8 cellular contexts compared by ENCODE assay signal in the genomic region with DNA sequence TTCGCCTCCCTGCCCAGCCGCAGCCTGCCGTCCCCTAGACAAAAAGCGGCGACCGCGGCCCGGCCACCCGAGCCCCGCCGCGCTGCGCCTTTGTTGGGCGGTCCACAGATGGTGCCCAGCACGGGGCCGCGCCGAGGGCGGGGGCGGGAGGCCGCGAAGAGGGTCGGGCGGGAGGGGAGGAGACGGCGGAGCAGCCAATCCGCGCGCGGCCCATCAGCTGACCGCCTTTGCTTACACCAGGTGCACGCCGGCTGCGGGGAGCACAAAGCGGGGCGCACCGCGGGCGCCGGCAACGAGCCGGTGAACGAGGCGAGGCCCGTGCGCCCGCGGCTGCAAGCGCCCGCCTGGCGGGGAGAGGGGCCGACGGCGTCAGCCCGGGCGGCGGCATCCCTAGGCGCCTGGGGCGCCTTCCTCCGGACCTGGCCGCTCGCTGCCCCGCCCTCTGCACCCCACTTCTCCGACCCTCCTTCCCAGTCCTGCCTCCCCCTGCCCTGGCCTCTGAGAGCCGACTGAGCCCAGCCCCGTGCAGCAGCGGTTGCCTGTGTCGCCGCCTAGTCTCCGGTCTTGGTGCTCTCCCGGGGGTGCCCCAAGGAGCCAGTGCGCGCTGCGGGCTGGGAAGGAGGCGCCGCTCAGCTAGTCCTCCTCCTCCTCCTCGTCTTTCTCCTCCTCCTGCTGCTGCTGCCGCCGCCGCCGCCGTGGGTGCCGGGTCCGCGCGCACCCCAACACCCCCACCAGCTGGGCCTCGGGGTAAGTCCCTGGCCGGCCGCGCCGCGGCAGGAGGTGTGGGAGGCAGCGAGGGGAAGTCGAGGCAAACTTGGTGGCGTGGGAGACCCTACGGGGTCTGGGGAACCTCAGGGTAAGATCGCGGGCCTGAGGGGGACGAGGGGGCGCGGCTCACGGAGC. TPM values are rescaled to one million over a fixed set of nuclear protein-coding genes. Genes with fewer than 3 reads are reported as not detected.
DNase-seq lines count a peak whose midpoint lies in the region; ATAC-seq and TF ChIP-seq lines count a peak whose summit lies in the region.

A gene (plus strand): TSS at position 259 of the 903 bp plus-strand sequence. CDS start 45,211 bp downstream, outside the sequence.

- 0 to 3% methylated on average over 10 of the region's 102 CpGs for WGBS in thyroid gland, 2 donors

- H3K4me2 ChIP-seq in PC-3 (ENCODE audit: low read length), result no peak within 1 kb of the TSS

- CTCF ChIA-PET in PC-3 (lab: Charles Lee), result no interaction called here

- ATAC-seq in Right ventricle myocardium superior (ENCODE audit: poor library complexity), result peak; percentile 82
- ATAC-seq in PC-3, result no peak

- TF ChIP-seq CTCF in neutrophil (IDR thresholded peaks at IDR 0.05) (no peak), thyroid gland (IDR thresholded peaks at IDR 0.05) (no peak), PC-3 (conservative IDR thresholded peaks at IDR 0.05; ENCODE audit: low read depth, low read length) (no peak)

- H3K4me1 ChIP-seq in neutrophil (ENCODE audit: control insufficient read depth in 1 of 2, insufficient read depth in 1 of 2, low read depth in 1 of 2, low read length in 1 of 2) (peaks cover 23 to 28% of the 10 kb centered on the region in 2 experiments), thyroid gland (peaks cover 0 to 7% of the 10 kb centered on the region in 2 donors), PC-3 (ENCODE audit: insufficient read depth, low read length) (no peaks in the 10 kb centered on the region)

- no peaks in the 10 kb centered on the region for H3K9me3 ChIP-seq in neutrophil
- no peaks in the 10 kb centered on the region for H3K9me3 ChIP-seq in thyroid gland
- H3K9me3 ChIP-seq in PC-3 (ENCODE audit: low read length), result peaks cover 16% of the 10 kb centered on the region

- H3K27ac Mint-ChIP-seq in activated T-helper 1 cell treated with anti-CD3 and anti-CD28 coated beads, Interleukin-12 subunit alpha, Interleukin-12 subunit beta, Interleukin-2, Interleukin-4 antibody, amounts not matched to agents 30 ng/mL and 10 ng/mL and 1 ng/mL, durations not matched to agents 14 hours and 24 hours and 36 hours, result no peak within 1 kb of the TSS

- no peak within 1 kb of the TSS for H2AFZ ChIP-seq in PC-3 (ENCODE audit: low read length)

- no peaks in the 10 kb centered on the region for H4K20me1 ChIP-seq in PC-3 (ENCODE audit: low read length)

- no peaks in the 10 kb centered on the region for H3F3A ChIP-seq in PC-3 (ENCODE audit: low read length, unreplicated experiment)

- peaks cover 6% of the 10 kb centered on the region for H3K4me1 Mint-ChIP-seq in activated T-helper 1 cell treated with anti-CD3 and anti-CD28 coated beads, Interleukin-12 subunit alpha, Interleukin-12 subunit beta, Interleukin-2, Interleukin-4 antibody, amounts not matched to agents 30 ng/mL and 10 ng/mL and 1 ng/mL, durations not matched to agents 14 hours and 24 hours and 36 hours (ENCODE audit: low read depth)

- H3K9me2 ChIP-seq in PC-3 (replicated peaks; ENCODE audit: low read length), result no peaks in the 10 kb centered on the region

- peak within 1 kb of the TSS; percentile 73 for H3K27ac ChIP-seq in neutrophil
- peak within 1 kb of the TSS in 2 of 3 donors; percentile 15 to 77 for H3K27ac ChIP-seq in thyroid gland
- no peak within 1 kb of the TSS for H3K27ac ChIP-seq in PC-3 (ENCODE audit: low read length)

- H3K9ac ChIP-seq in PC-3 (ENCODE audit: low read length), result no peak within 1 kb of the TSS

- peak within 1 kb of the TSS; percentile 78 for H3K4me3 Mint-ChIP-seq in activated T-helper 1 cell treated with anti-CD3 and anti-CD28 coated beads, Interleukin-12 subunit alpha, Interleukin-12 subunit beta, Interleukin-2, Interleukin-4 antibody, amounts not matched to agents 30 ng/mL and 10 ng/mL and 1 ng/mL, durations not matched to agents 14 hours and 24 hours and 36 hours

- H3K4me3 ChIP-seq in neutrophil (ENCODE audit: low read depth in 1 of 2, low read length in 1 of 2) (peak within 1 kb of the TSS; percentile 75 to 83), thyroid gland (replicated peaks in 1 of 3) (peak within 1 kb of the TSS; percentile 31 to 63 (median 50)), PC-3 (ENCODE audit: low read length) (no peak within 1 kb of the TSS)

- BruUV-seq in PC-3 (replicated peaks; lab: Mats Ljungman, UMichigan), result no TSS peak

- H3K9me3 Mint-ChIP-seq in activated T-helper 1 cell treated with anti-CD3 and anti-CD28 coated beads, Interleukin-12 subunit alpha, Interleukin-12 subunit beta, Interleukin-2, Interleukin-4 antibody, amounts not matched to agents 30 ng/mL and 10 ng/mL and 1 ng/mL, durations not matched to agents 14 hours and 24 hours and 36 hours, result no peaks in the 10 kb centered on the region

- H3K36me3 ChIP-seq in neutrophil, result no peaks in the 10 kb centered on the region
- no peaks in the 10 kb centered on the region for H3K36me3 ChIP-seq in thyroid gland
- no peaks in the 10 kb centered on the region for H3K36me3 ChIP-seq in PC-3 (ENCODE audit: low read depth, low read length)

- H3K27me3 ChIP-seq in neutrophil (peaks cover 68% of the 10 kb centered on the region), thyroid gland (no peaks in the 10 kb centered on the region), PC-3 (ENCODE audit: low read length) (no peaks in the 10 kb centered on the region)

- no peaks in the 10 kb centered on the region for H3K79me2 ChIP-seq in PC-3 (ENCODE audit: low read length)

- H3K27me3 Mint-ChIP-seq in activated T-helper 1 cell treated with anti-CD3 and anti-CD28 coated beads, Interleukin-12 subunit alpha, Interleukin-12 subunit beta, Interleukin-2, Interleukin-4 antibody, amounts not matched to agents 30 ng/mL and 10 ng/mL and 1 ng/mL, durations not matched to agents 14 hours and 24 hours and 36 hours (ENCODE audit: insufficient read depth), result peaks cover 53% of the 10 kb centered on the region

- DNase-seq in NCI-H1417 (lab: John Stamatoyannopoulos, UW) (peak; percentile 74 to 85 (median 80)), NCI-H1417 treated with DMSO at 0.1 percent for 48 hours (lab: John Stamatoyannopoulos, UW) (no peak), NCI-H2081 treated with DMSO at 0.1 percent for 48 hours (lab: John Stamatoyannopoulos, UW) (peak; percentile 61), Right ventricle myocardium superior (peak; percentile 63), thyroid gland (peak; percentile 71 to 90), PC-3 (no peak)
- DNase-seq in activated T-helper 1 cell treated with anti-CD3 and anti-CD28 coated beads, Interleukin-12 subunit alpha, Interleukin-12 subunit beta, Interleukin-2, Interleukin-4 antibody, amounts not matched to agents 30 ng/mL and 10 ng/mL and 1 ng/mL, durations not matched to agents 14 hours and 24 hours and 36 hours (ENCODE audit: low spot score), result no peak

- H3K36me3 Mint-ChIP-seq in activated T-helper 1 cell treated with anti-CD3 and anti-CD28 coated beads, Interleukin-12 subunit alpha, Interleukin-12 subunit beta, Interleukin-2, Interleukin-4 antibody, amounts not matched to agents 30 ng/mL and 10 ng/mL and 1 ng/mL, durations not matched to agents 14 hours and 24 hours and 36 hours (ENCODE audit: low read depth), result no peaks in the 10 kb centered on the region

- POLR2A ChIA-PET in PC-3 (lab: Charles Lee; ENCODE audit: unreplicated experiment), result no interaction called here

- intact Hi-C loops in activated T-helper 1 cell treated with anti-CD3 and anti-CD28 coated beads, Interleukin-12 subunit alpha, Interleukin-12 subunit beta, Interleukin-2, Interleukin-4 antibody, amounts not matched to agents 30 ng/mL and 10 ng/mL and 1 ng/mL, durations not matched to agents 14 hours and 24 hours and 36 hours (cut with micrococcal nuclease), result no loop called here
- intact Hi-C loops in Right ventricle myocardium superior (cut with DNase I) (no loop called here), thyroid gland (cut with DNase I) (no loop called here), PC-3 (cut with micrococcal nuclease) (no loop called here)

- peak; percentile 76 to 89 for TF ChIP-seq POLR2A in thyroid gland (IDR thresholded peaks at IDR 0.05)

RNA-seq across cellular contexts. Expression of the gene that starts here (rescaled TPM):
- total RNA-seq in activated T-helper 1 cell treated with anti-CD3 and anti-CD28 coated beads, Interleukin-12 subunit alpha, Interleukin-12 subunit beta, Interleukin-2, Interleukin-4 antibody, amounts not matched to agents 30 ng/mL and 10 ng/mL and 1 ng/mL, durations not matched to agents 14 hours and 24 hours and 36 hours, result not detected in 2 replicates
- total RNA-seq in Right ventricle myocardium superior (0.05 TPM), thyroid gland (10 to 100 TPM in 3 of 4 donors, 1 to 10 TPM in 1; 1.4 to 29.2 (median 21.0) TPM), PC-3 (2014; rRNA removed) (not detected in 2 replicates)

Comparison
In these comparisons a context has a peak if more than half of its experiments do, and no peak if none do; other contexts are left out.
1. DNase-seq: peak in NCI-H1417 (3 of 3), NCI-H2081 treated with DMSO at 0.1 percent for 48 hours (single experiment) and thyroid gland (2 of 2); none in NCI-H1417 treated with DMSO at 0.1 percent for 48 hours (single experiment), activated T-helper 1 cell treated with anti-CD3 and anti-CD28 coated beads, Interleukin-12 subunit alpha, Interleukin-12 subunit beta, Interleukin-2, Interleukin-4 antibody, amounts not matched to agents 30 ng/mL and 10 ng/mL and 1 ng/mL, durations not matched to agents 14 hours and 24 hours and 36 hours (single experiment) and PC-3 (single experiment).
2. Peak in DNase-seq and ATAC-seq in Right ventricle myocardium superior; RNA of the gene not detected or under 1 TPM.